ENCODE assay signal across 31 cellular contexts in genomic region chr5:40080191-40080590, GRCh38.
"Had no signal": no experiment of that assay in that cellular context is flagged by ENCODE, and none has a peak within 500 bp of the region (broad histone marks: within the 10 kb centered on the region; RNA-seq: fewer than 3 reads in every experiment).

No MANE protein-coding gene starts in this region.

- DNase-seq: activated CD4-positive, alpha-beta T cell treated with anti-CD3 and anti-CD28 coated beads, Interleukin-2, amount 10 ng/mL, durations not matched to agents 24 days and 14 days; activated CD4-positive, alpha-beta T cell treated with anti-CD3 and anti-CD28 coated beads, Interleukin-2, amount 50 U/mL, for 4 hours; activated CD4-positive, CD25-positive, alpha-beta regulatory T cell; activated CD8-positive, alpha-beta T cell treated with anti-CD3 and anti-CD28 coated beads for 36 hours; activated effector memory CD4-positive, alpha-beta T cell treated with anti-CD3 and anti-CD28 coated beads, Interleukin-2, amount 50 U/mL, for 16 hours; activated naive CD4-positive, alpha-beta T cell treated with Interleukin-2 at 50 U/mL for 16 hours; activated T-cell treated with anti-CD3 and anti-CD28 coated beads, Interleukin-2, amount 50 U/mL, for 1 hour; activated T-cell treated with anti-CD3 and anti-CD28 coated beads, Interleukin-2, amount 50 U/mL, for 72 hours; adrenal gland; caudate nucleus; Karpas-422; KBM-7; NCI-H1105; NCI-H1417 treated with DMSO at 0.1 percent for 48 hours; NCI-H187 treated with DMSO at 0.1 percent for 48 hours; NCI-H2081; NCI-H226; NCI-H446 treated with DMSO at 0.1 percent for 48 hours; NCI-H524; NCI-H69; NK-92 treated with Interleukin-12 subunit alpha and Interleukin-12 subunit beta, amount 100 ng/mL, for 24 hours; PC-3; Peyer's patch; RPMI8226; SIG-M5; T1000; WERI-Rb-1 had no signal

- H3K27me3 ChIP-seq: adrenal gland, Peyer's patch had no signal

- H3K27ac ChIP-seq: adrenal gland, Peyer's patch, WERI-Rb-1 had no signal

- H3K27ac Mint-ChIP-seq: activated CD4-positive, alpha-beta T cell treated with anti-CD3 and anti-CD28 coated beads, Interleukin-2, amount 10 ng/mL, durations not matched to agents 24 days and 14 days; activated CD8-positive, alpha-beta T cell treated with anti-CD3 and anti-CD28 coated beads for 36 hours; activated naive CD4-positive, alpha-beta T cell treated with anti-CD3 and anti-CD28 coated beads, Interleukin-2, amount 50 U/mL, for 72 hours; activated T-cell treated with anti-CD3 and anti-CD28 coated beads, Interleukin-2, amount 50 U/mL, for 72 hours; activated T-helper 17 cell treated with anti-CD3 and anti-CD28 coated beads, Interleukin-2, amount 50 U/mL, for 72 hours; brain had no signal

- FAIRE-seq: bronchial epithelial cell had no signal

- H3K9me3 ChIP-seq: adrenal gland, Peyer's patch had no signal

- H3K4me3 Mint-ChIP-seq: activated CD4-positive, alpha-beta T cell treated with anti-CD3 and anti-CD28 coated beads, Interleukin-2, amount 10 ng/mL, durations not matched to agents 24 days and 14 days; activated CD8-positive, alpha-beta T cell treated with anti-CD3 and anti-CD28 coated beads for 36 hours; activated T-cell treated with anti-CD3 and anti-CD28 coated beads, Interleukin-2, amount 50 U/mL, for 72 hours; activated T-helper 17 cell treated with anti-CD3 and anti-CD28 coated beads, Interleukin-2, amount 50 U/mL, for 72 hours; brain had no signal

- H3K36me3 Mint-ChIP-seq: activated naive CD4-positive, alpha-beta T cell treated with anti-CD3 and anti-CD28 coated beads, Interleukin-2, amount 50 U/mL, for 72 hours; brain had no signal

- ATAC-seq: activated CD8-positive, alpha-beta T cell treated with anti-CD3 and anti-CD28 coated beads for 36 hours; activated naive CD4-positive, alpha-beta T cell treated with anti-CD3 and anti-CD28 coated beads, Interleukin-2, amount 50 U/mL, for 72 hours; activated T-cell treated with anti-CD3 and anti-CD28 coated beads, Interleukin-2, amount 50 U/mL, for 72 hours; activated T-helper 17 cell treated with anti-CD3 and anti-CD28 coated beads, Interleukin-2, amount 50 U/mL, for 72 hours; PC-3 had no signal

- H3K9me3 Mint-ChIP-seq: activated CD8-positive, alpha-beta T cell treated with anti-CD3 and anti-CD28 coated beads for 36 hours; activated T-helper 17 cell treated with anti-CD3 and anti-CD28 coated beads, Interleukin-2, amount 50 U/mL, for 72 hours had no signal

- H3K36me3 ChIP-seq: adrenal gland, Peyer's patch, WERI-Rb-1 had no signal

- H3K4me1 Mint-ChIP-seq: activated T-helper 17 cell treated with anti-CD3 and anti-CD28 coated beads, Interleukin-2, amount 50 U/mL, for 72 hours; brain had no signal

- H3K4me3 ChIP-seq: adrenal gland, Peyer's patch had no signal

- H3K27me3 Mint-ChIP-seq: activated CD4-positive, alpha-beta T cell treated with anti-CD3 and anti-CD28 coated beads, Interleukin-2, amount 10 ng/mL, durations not matched to agents 24 days and 14 days; activated T-helper 17 cell treated with anti-CD3 and anti-CD28 coated beads, Interleukin-2, amount 50 U/mL, for 72 hours; brain had no signal

- H3K4me1 ChIP-seq: adrenal gland, Peyer's patch had no signal
